ENCODE assay signal across 22 cellular contexts in the genomic region with DNA sequence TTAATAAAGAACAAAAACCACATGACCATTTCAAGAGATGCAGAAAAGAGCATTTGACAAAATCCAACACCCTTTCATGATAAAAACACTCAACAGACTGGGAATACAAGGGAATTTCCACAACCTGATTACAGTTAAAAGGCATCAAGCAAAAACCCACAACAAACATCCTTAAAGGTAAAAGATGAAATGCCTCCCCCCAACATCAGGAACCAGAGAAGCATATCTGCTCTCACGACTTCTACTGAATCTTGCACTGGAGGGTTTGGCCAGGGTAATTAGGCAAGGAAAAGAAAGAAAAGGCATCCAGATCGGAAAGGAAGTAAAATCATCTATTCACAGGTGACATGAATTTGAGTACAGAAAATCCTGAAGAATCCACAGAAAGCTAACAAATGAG. TPM values are rescaled to one million over a fixed set of nuclear protein-coding genes. Genes with fewer than 3 reads are reported as not detected.
DNase-seq lines count a peak whose midpoint lies in the region; ATAC-seq, FAIRE-seq and TF ChIP-seq lines count a peak whose summit lies in the region.
"Had no signal": no experiment of that assay in that cellular context is flagged by ENCODE, and none has a peak within 500 bp of the region (broad histone marks: within the 10 kb centered on the region; RNA-seq: fewer than 3 reads in every experiment).

No MANE protein-coding gene starts in this region.

- no peaks in the 10 kb centered on the region for H4K20me1 ChIP-seq in DND-41 (ENCODE audit: insufficient read depth, low read length)
- no peaks in the 10 kb centered on the region for H4K20me1 ChIP-seq in OCI-LY3 (ENCODE audit: insufficient read depth, low read length)
- H4K20me1 ChIP-seq in neural progenitor cell (ENCODE audit: low read depth), result no peaks in the 10 kb centered on the region

- no peaks in the 10 kb centered on the region for H3K36me3 Mint-ChIP-seq in stimulated activated memory B cell treated with anti-CD40 and anti-IgM and Interleukin-4, amounts not matched to agents 10 μg/mL and 1 μg/mL and 100 μg/mL, for 72 hours
- H3K36me3 Mint-ChIP-seq in neural progenitor cell, result no peaks in the 10 kb centered on the region
- H3K36me3 Mint-ChIP-seq in T-helper 2 cell treated with Interferon-gamma antibody and Interleukin-4, amounts not matched to agents 5 μg/mL and 100 μg/mL, for 36 hours (ENCODE audit: low read depth), result no peaks in the 10 kb centered on the region
- no peaks in the 10 kb centered on the region for H3K36me3 Mint-ChIP-seq in osteocyte (ENCODE audit: unreplicated experiment)
- H3K36me3 Mint-ChIP-seq: CD8-positive, alpha-beta memory T cell had no signal

- no peaks in the 10 kb centered on the region for H3K9me3 ChIP-seq in DND-41 (ENCODE audit: insufficient read depth, low read length, severe bottlenecking)
- no peaks in the 10 kb centered on the region for H3K9me3 ChIP-seq in OCI-LY3 (ENCODE audit: insufficient read depth, low read length)
- no peaks in the 10 kb centered on the region for H3K9me3 ChIP-seq in neural progenitor cell (ENCODE audit: low read depth)
- H3K9me3 ChIP-seq: SJSA1 had no signal

- no peaks in the 10 kb centered on the region for H3K27me3 Mint-ChIP-seq in stimulated activated memory B cell treated with anti-CD40 and anti-IgM and Interleukin-4, amounts not matched to agents 10 μg/mL and 1 μg/mL and 100 μg/mL, for 72 hours
- H3K27me3 Mint-ChIP-seq in neural progenitor cell (ENCODE audit: insufficient read depth, low read depth), result peaks cover 4% of the 10 kb centered on the region
- H3K27me3 Mint-ChIP-seq in T-helper 2 cell treated with Interferon-gamma antibody and Interleukin-4, amounts not matched to agents 5 μg/mL and 100 μg/mL, for 36 hours (ENCODE audit: low read depth), result peaks cover 2% of the 10 kb centered on the region
- H3K27me3 Mint-ChIP-seq in osteocyte (ENCODE audit: unreplicated experiment), result peaks cover 4% of the 10 kb centered on the region
- H3K27me3 Mint-ChIP-seq: CD8-positive, alpha-beta memory T cell had no signal

- H3K27me3 ChIP-seq in DND-41 (ENCODE audit: insufficient read depth, low read length, poor library complexity) (no peaks in the 10 kb centered on the region), OCI-LY3 (ENCODE audit: low read depth, low read length) (no peaks in the 10 kb centered on the region), neural progenitor cell (peaks cover 4% of the 10 kb centered on the region)
- H3K27me3 ChIP-seq: SJSA1 had no signal

- peak overlapping the region; percentile 80 for H3K27ac Mint-ChIP-seq in stimulated activated memory B cell treated with anti-CD40 and anti-IgM and Interleukin-4, amounts not matched to agents 10 μg/mL and 1 μg/mL and 100 μg/mL, for 72 hours
- H3K27ac Mint-ChIP-seq in neural progenitor cell (no peak overlapping the region), osteocyte (ENCODE audit: unreplicated experiment) (no peak overlapping the region)
- no peak overlapping the region for H3K27ac Mint-ChIP-seq in T-helper 2 cell treated with Interferon-gamma antibody and Interleukin-4, amounts not matched to agents 5 μg/mL and 100 μg/mL, for 36 hours

- H3K27ac ChIP-seq in DND-41 (ENCODE audit: low read length), result peak overlapping the region; percentile 89; the same call in 1 of the 2 replicates
- peak overlapping the region; percentile 100 for H3K27ac ChIP-seq in OCI-LY3 (ENCODE audit: low read length)
- H3K27ac ChIP-seq in neural progenitor cell, result no peak overlapping the region
- H3K27ac ChIP-seq: SJSA1 had no signal

- no peak for TF ChIP-seq CTCF in DND-41 (IDR thresholded peaks at IDR 0.05; ENCODE audit: borderline replicate concordance, extremely low read depth, low read length, poor library complexity, severe bottlenecking)
- TF ChIP-seq CTCF in OCI-LY3 (IDR thresholded peaks at IDR 0.05; ENCODE audit: low read depth, low read length), result no peak
- no peak for TF ChIP-seq CTCF in neural progenitor cell (IDR thresholded peaks at IDR 0.05)
- no peak for TF ChIP-seq CTCF in osteocyte (IDR thresholded peaks at IDR 0.05)

- no peaks in the 10 kb centered on the region for H3F3A ChIP-seq in neural progenitor cell (ENCODE audit: low read depth)

- H3K4me1 ChIP-seq in DND-41 (ENCODE audit: insufficient read depth, low read length) (peaks cover 50% of the 10 kb centered on the region), OCI-LY3 (ENCODE audit: low read length) (peaks cover 57% of the 10 kb centered on the region), neural progenitor cell (peaks cover 3% of the 10 kb centered on the region)
- H3K4me1 ChIP-seq: SJSA1 had no signal

- no peaks in the 10 kb centered on the region for H3K36me3 ChIP-seq in DND-41 (ENCODE audit: insufficient read depth, low read length)
- peaks cover 4% of the 10 kb centered on the region for H3K36me3 ChIP-seq in OCI-LY3 (replicated peaks; ENCODE audit: low read depth, low read length)
- no peaks in the 10 kb centered on the region for H3K36me3 ChIP-seq in neural progenitor cell
- H3K36me3 ChIP-seq: SJSA1 had no signal

- peaks cover 54% of the 10 kb centered on the region for H3K4me1 Mint-ChIP-seq in stimulated activated memory B cell treated with anti-CD40 and anti-IgM and Interleukin-4, amounts not matched to agents 10 μg/mL and 1 μg/mL and 100 μg/mL, for 72 hours
- peaks cover 7% of the 10 kb centered on the region for H3K4me1 Mint-ChIP-seq in neural progenitor cell
- H3K4me1 Mint-ChIP-seq in T-helper 2 cell treated with Interferon-gamma antibody and Interleukin-4, amounts not matched to agents 5 μg/mL and 100 μg/mL, for 36 hours (ENCODE audit: low read depth), result peaks cover 23% of the 10 kb centered on the region
- no peaks in the 10 kb centered on the region for H3K4me1 Mint-ChIP-seq in osteocyte (ENCODE audit: unreplicated experiment)

- H3K4me3 ChIP-seq in DND-41 (ENCODE audit: low read depth in 1 of 2, low read length in 2 of 2) (no peak overlapping the region), OCI-LY3 (ENCODE audit: low read length) (peak overlapping the region; percentile 65; the same call in 1 of the 2 replicates), neural progenitor cell (no peak overlapping the region)
- H3K4me3 ChIP-seq: K562, SJSA1 had no signal

- H3K4me2 ChIP-seq in DND-41 (ENCODE audit: insufficient read depth, low read length) (no peak overlapping the region), OCI-LY3 (ENCODE audit: low read length) (peak overlapping the region; percentile 89), neural progenitor cell (no peak overlapping the region)

- H3K9me3 Mint-ChIP-seq in stimulated activated memory B cell treated with anti-CD40 and anti-IgM and Interleukin-4, amounts not matched to agents 10 μg/mL and 1 μg/mL and 100 μg/mL, for 72 hours, result no peaks in the 10 kb centered on the region
- H3K9me3 Mint-ChIP-seq in neural progenitor cell (no peaks in the 10 kb centered on the region), osteocyte (ENCODE audit: unreplicated experiment) (no peaks in the 10 kb centered on the region)
- H3K9me3 Mint-ChIP-seq in T-helper 2 cell treated with Interferon-gamma antibody and Interleukin-4, amounts not matched to agents 5 μg/mL and 100 μg/mL, for 36 hours, result peaks cover 4% of the 10 kb centered on the region
- H3K9me3 Mint-ChIP-seq: CD8-positive, alpha-beta memory T cell had no signal

- DNase-seq in DND-41 (no peak), GM18507 (ENCODE audit: extremely low spot score, insufficient read length, low read depth) (no peak), neural progenitor cell (ENCODE audit: low spot score) (no peak), osteocyte (ENCODE audit: extremely low spot score, unreplicated experiment) (no peak)
- DNase-seq in T-helper 2 cell treated with Interferon-gamma antibody and Interleukin-4, amounts not matched to agents 5 μg/mL and 100 μg/mL, for 36 hours (ENCODE audit: low spot score), result no peak
- DNase-seq: C1 segment of cervical spinal cord; Calu3; CD8-positive, alpha-beta memory T cell; DMS153; GDM1; H7; NCI-H1105; NCI-H146; NCI-H2029; NCI-H2227 treated with DMSO at 0.1 percent for 48 hours; NCI-H510A treated with DMSO at 0.1 percent for 48 hours; NCI-H774 had no signal

- ATAC-seq in DND-41 (ENCODE audit: insufficient read depth, low read depth), result no peak
- ATAC-seq in stimulated activated memory B cell treated with anti-CD40 and anti-IgM and Interleukin-4, amounts not matched to agents 10 μg/mL and 1 μg/mL and 100 μg/mL, for 72 hours, result no peak
- ATAC-seq: K562, Right ventricle myocardium inferior had no signal

- no peak overlapping the region for H2AFZ ChIP-seq in DND-41 (ENCODE audit: low read depth, low read length)
- no peak overlapping the region for H2AFZ ChIP-seq in OCI-LY3 (ENCODE audit: low read depth, low read length)
- H2AFZ ChIP-seq in neural progenitor cell (replicated peaks), result no peak overlapping the region

- peak overlapping the region; percentile 18 for H3K4me3 Mint-ChIP-seq in stimulated activated memory B cell treated with anti-CD40 and anti-IgM and Interleukin-4, amounts not matched to agents 10 μg/mL and 1 μg/mL and 100 μg/mL, for 72 hours
- H3K4me3 Mint-ChIP-seq in neural progenitor cell (no peak overlapping the region), osteocyte (ENCODE audit: unreplicated experiment) (no peak overlapping the region)
- no peak overlapping the region for H3K4me3 Mint-ChIP-seq in T-helper 2 cell treated with Interferon-gamma antibody and Interleukin-4, amounts not matched to agents 5 μg/mL and 100 μg/mL, for 36 hours

- peak; percentile 51 for FAIRE-seq in GM18507 (lab: Jason Lieb, UNC)
- FAIRE-seq: K562 had no signal

- H3K9ac ChIP-seq in DND-41 (ENCODE audit: low read depth, low read length), result no peak overlapping the region
- H3K9ac ChIP-seq in OCI-LY3 (ENCODE audit: low read length), result peak overlapping the region; percentile 79
- no peak overlapping the region for H3K9ac ChIP-seq in neural progenitor cell

- H3K79me2 ChIP-seq in DND-41 (ENCODE audit: insufficient read depth, low read length) (no peaks in the 10 kb centered on the region), OCI-LY3 (ENCODE audit: low read length) (no peaks in the 10 kb centered on the region), neural progenitor cell (ENCODE audit: low read depth) (no peaks in the 10 kb centered on the region)

RNA-seq across cellular contexts. Expression of a gene that starts 59.5 kb away (rescaled TPM):
- total RNA-seq in neural progenitor cell (ENCODE audit: low replicate concordance) (1.8 and 2.6 TPM in 2 replicates), osteocyte (1.1 and 2.7 TPM in 2 replicates)
